In genomic region chr1:15304708-15305326, GRCh38 we compare ENCODE assay signal across 8 cellular contexts. TPM values are rescaled to one million over a fixed set of nuclear protein-coding genes. Genes with fewer than 3 reads are reported as not detected.
DNase-seq lines count a peak whose midpoint lies in the region; ATAC-seq and TF ChIP-seq lines count a peak whose summit lies in the region.

No MANE protein-coding gene starts in this region.

- no TSS peak for BruUV-seq in PC-9 (replicated peaks; lab: Mats Ljungman, UMichigan)

- H3K79me2 ChIP-seq in PC-9 (ENCODE audit: low read depth) (no peaks in the 10 kb centered on the region), trophoblast cell (ENCODE audit: control insufficient read depth, insufficient read depth, low read length, poor library complexity) (no peaks in the 10 kb centered on the region)

- H3K4me3 Mint-ChIP-seq in type B pancreatic cell = no peak overlapping the region

- no peaks in the 10 kb centered on the region for H3K9me2 ChIP-seq in PC-9 (ENCODE audit: insufficient read depth)

- H4K20me1 ChIP-seq in PC-9 (ENCODE audit: insufficient read depth) = no peaks in the 10 kb centered on the region

- H3K27me3 Mint-ChIP-seq in type B pancreatic cell = peaks cover 6% of the 10 kb centered on the region

- no peak overlapping the region for H2BK5ac ChIP-seq in trophoblast cell (ENCODE audit: low read depth, low read length, poor library complexity)

- intact Hi-C loops in PC-9 (cut with micrococcal nuclease; ENCODE audit: unreplicated experiment) = loop anchor here (1.0 to 5.0 kb wide), 4 partner anchors 33 to 268 kb away; no protein-coding TSS in a partner anchor

- H3F3A ChIP-seq in PC-9 (ENCODE audit: insufficient read depth, low read depth) = no peaks in the 10 kb centered on the region

- H2AFZ ChIP-seq in PC-9 (no peak overlapping the region), trophoblast cell (ENCODE audit: insufficient read depth, low read length, poor library complexity) (no peak overlapping the region)

- H2AK5ac ChIP-seq in trophoblast cell (ENCODE audit: low read length) = no peak overlapping the region

- no peak overlapping the region for H2BK12ac ChIP-seq in trophoblast cell (ENCODE audit: low read length)

- H3K9ac ChIP-seq in trophoblast cell (ENCODE audit: low read length) = no peak overlapping the region

- no peaks in the 10 kb centered on the region for H3K9me3 Mint-ChIP-seq in type B pancreatic cell

- H4K91ac ChIP-seq in trophoblast cell (ENCODE audit: low read depth, low read length) = no peak overlapping the region

- no peaks in the 10 kb centered on the region for H3K36me3 ChIP-seq in BJ (ENCODE audit: control insufficient read depth, insufficient read depth, low read length)
- no peaks in the 10 kb centered on the region for H3K36me3 ChIP-seq in PC-9 (ENCODE audit: low read depth)
- H3K36me3 ChIP-seq in gastroesophageal sphincter = no peaks in the 10 kb centered on the region
- H3K36me3 ChIP-seq in trophoblast cell (ENCODE audit: control insufficient read depth in 1 of 2, insufficient read depth in 2 of 2, low read length in 2 of 2) = no peaks in the 10 kb centered on the region

- no peak overlapping the region for H3K27ac Mint-ChIP-seq in type B pancreatic cell

- POLR2A ChIA-PET in BJ (lab: Charles Lee) = no interaction called here
- POLR2A ChIA-PET in HEK293T (lab: Yijun Ruan, JAX) = no interaction called here
- POLR2A ChIA-PET in PC-9 (lab: Charles Lee; ENCODE audit: unreplicated experiment) = interaction anchor here (0.6 to 0.7 kb wide), 2 partner anchors 13 to 20 kb away, joined by 3 to 4 read pairs; no protein-coding TSS in a partner anchor

- H3K4me1 Mint-ChIP-seq in type B pancreatic cell (ENCODE audit: unreplicated experiment) = peaks cover 6% of the 10 kb centered on the region

- no peak for DNase-seq in BJ (ENCODE audit: low read depth)
- peak; percentile 64 for DNase-seq in HEK293T (ENCODE audit: extremely low spot score)
- DNase-seq in PC-9 = peak; percentile 35 to 44
- peak; percentile 36 for DNase-seq in activated T-helper 1 cell treated with Interleukin-2 at 50 U/mL for 16 hours (ENCODE audit: low read depth)
- peak; percentile 31 to 65 for DNase-seq in trophoblast cell
- no peak for DNase-seq in type B pancreatic cell (ENCODE audit: extremely low spot score, unreplicated experiment)

- no peak overlapping the region for H3K23ac ChIP-seq in trophoblast cell (ENCODE audit: low read length)

- no peak overlapping the region for H2BK120ac ChIP-seq in trophoblast cell (ENCODE audit: insufficient read depth, low read length, poor library complexity)

- no peak overlapping the region for H3K4ac ChIP-seq in trophoblast cell (ENCODE audit: low read depth, low read length)

- H3K36me3 Mint-ChIP-seq in type B pancreatic cell = no peaks in the 10 kb centered on the region

- H4K12ac ChIP-seq in trophoblast cell (ENCODE audit: low read depth, low read length) = no peak overlapping the region

- no peak for TF ChIP-seq EP300 in gastroesophageal sphincter (IDR thresholded peaks at IDR 0.05)

- H3K9me3 ChIP-seq in PC-9 (ENCODE audit: insufficient read depth, low read depth) = no peaks in the 10 kb centered on the region
- H3K9me3 ChIP-seq in gastroesophageal sphincter = no peaks in the 10 kb centered on the region
- H3K9me3 ChIP-seq in trophoblast cell (ENCODE audit: insufficient read depth, low read depth, low read length) = peaks cover 3% of the 10 kb centered on the region

- no peak overlapping the region for H3K27ac ChIP-seq in PC-9
- no peak overlapping the region for H3K27ac ChIP-seq in gastroesophageal sphincter
- H3K27ac ChIP-seq in trophoblast cell (ENCODE audit: low read depth, low read length) = no peak overlapping the region

- H3K27me3 ChIP-seq in BJ (ENCODE audit: control insufficient read depth, insufficient read depth, low read length) (no peaks in the 10 kb centered on the region; the same call in 1 of the 2 replicates), PC-9 (ENCODE audit: insufficient read depth, low read depth) (no peaks in the 10 kb centered on the region), gastroesophageal sphincter (no peaks in the 10 kb centered on the region), trophoblast cell (ENCODE audit: insufficient read depth, low read length) (no peaks in the 10 kb centered on the region)

- H3K79me1 ChIP-seq in trophoblast cell (ENCODE audit: low read length) = no peaks in the 10 kb centered on the region

- no peak for TF ChIP-seq POLR2A in gastroesophageal sphincter (IDR thresholded peaks at IDR 0.05)

- 0 out of 2 replicates have a peak overlapping the region, but pooled peaks have one; percentile 34 for H3K4me2 ChIP-seq in PC-9
- no peak overlapping the region for H3K4me2 ChIP-seq in trophoblast cell (ENCODE audit: low read length)

- no peak overlapping the region for H4K8ac ChIP-seq in trophoblast cell (ENCODE audit: low read depth, low read length)

- H3K4me1 ChIP-seq in PC-9 (replicated peaks; ENCODE audit: insufficient read depth) (no peaks in the 10 kb centered on the region), gastroesophageal sphincter (peaks cover 0 to 6% (median 0%) of the 10 kb centered on the region in 3 donors), trophoblast cell (ENCODE audit: control insufficient read depth in 1 of 2, insufficient read depth in 2 of 2, low read length in 2 of 2) (no peaks in the 10 kb centered on the region)

- 24 to 26% methylated on average over 5 to 9 of the region's 11 CpGs for WGBS in gastroesophageal sphincter (ENCODE audit: low coverage in 1 of 2), 2 donors
- WGBS in trophoblast cell (ENCODE audit: extremely low coverage, insufficient coverage, insufficient read length) = no CpG with 5 or more reads among the region's 11 CpGs

- CTCF ChIA-PET in BJ (lab: Yijun Ruan, JAX) (interaction anchor here (0.6 to 3.5 kb wide), 16 partner anchors 9 to 178 kb away, joined by 3 to 36 read pairs (median 4); partner anchors contain the start of gene TMEM51), HEK293T (lab: Yijun Ruan, JAX) (interaction anchor here (0.6 to 2.0 kb wide), 10 partner anchors 11 to 182 kb away, joined by 3 to 6 read pairs (median 4); partner anchors contain the start of gene TMEM51), PC-9 (lab: Charles Lee) (interaction anchor here (0.7 to 1.0 kb wide), 2 partner anchors 176 to 188 kb away, joined by 3 read pairs; no protein-coding TSS in a partner anchor)

- peak; percentile 66 for ATAC-seq in gastroesophageal sphincter
- ATAC-seq in HG03565 (IDR thresholded peaks at IDR 0.05; ENCODE audit: unreplicated experiment) = no peak

- H3K18ac ChIP-seq in trophoblast cell (ENCODE audit: low read length) = no peak overlapping the region

- TF ChIP-seq CTCF in BJ (IDR thresholded peaks at IDR 0.05; ENCODE audit: insufficient read depth, low read depth, low read length) (peak; percentile 82), PC-9 (conservative IDR thresholded peaks at IDR 0.05) (peak; percentile 91), gastroesophageal sphincter (IDR thresholded peaks at IDR 0.05) (peak in 3 of 4 experiments; percentile 85 to 86 (median 86)), type B pancreatic cell (conservative IDR thresholded peaks at IDR 0.05) (peak; percentile 95)

- H3K4me3 ChIP-seq in BJ (ENCODE audit: low read depth, low read length) = no peak overlapping the region
- no peak overlapping the region for H3K4me3 ChIP-seq in PC-9
- H3K4me3 ChIP-seq in gastroesophageal sphincter = no peak overlapping the region
- no peak overlapping the region for H3K4me3 ChIP-seq in trophoblast cell (ENCODE audit: low read depth, low read length)

- H3K14ac ChIP-seq in trophoblast cell (ENCODE audit: low read length) = no peak overlapping the region

TF ChIP-seq in HEK293T, 16 proteins besides CTCF, POLR2A, EP300 and RAD21:
- TF ChIP-seq TARDBP (IDR thresholded peaks at IDR 0.05) (no peak), ELF4 (IDR thresholded peaks at IDR 0.05) (no peak), LEF1 (IDR thresholded peaks at IDR 0.05; ENCODE audit: borderline replicate concordance) (no peak), NFRKB (IDR thresholded peaks at IDR 0.05) (no peak), FOXA1 (IDR thresholded peaks at IDR 0.05) (no peak), FOXM1 (IDR thresholded peaks at IDR 0.05; ENCODE audit: borderline replicate concordance) (no peak), HDGF (IDR thresholded peaks at IDR 0.05; ENCODE audit: borderline replicate concordance) (no peak), SP1 (IDR thresholded peaks at IDR 0.05) (no peak), L3MBTL2 (conservative IDR thresholded peaks at IDR 0.05) (no peak), FOXK2 (IDR thresholded peaks at IDR 0.05) (no peak), ARNT (IDR thresholded peaks at IDR 0.05) (no peak), CTBP1 (IDR thresholded peaks at IDR 0.05; ENCODE audit: borderline replicate concordance) (no peak), SUZ12 (IDR thresholded peaks at IDR 0.05) (no peak), ZNF384 (IDR thresholded peaks at IDR 0.05) (no peak), BHLHE40 (IDR thresholded peaks at IDR 0.05; ENCODE audit: borderline replicate concordance) (no peak), PKNOX1 (IDR thresholded peaks at IDR 0.05) (no peak)

RNA-seq across cellular contexts. Expression of gene FHAD1, which starts 57.8 kb away (rescaled TPM):
- polyA plus RNA-seq in BJ (2011; rRNA removed) = not detected in 2 replicates
- 0.71 TPM in 1 of 2 replicates, not detected in the other for polyA minus RNA-seq in BJ (2011; rRNA and poly(A)+ RNA removed)
- total RNA-seq in PC-9 (2021) (6.9 and 8.2 TPM in 2 replicates), gastroesophageal sphincter (1 to 10 TPM in 1 of 4 donors, not detected in 3; 1.1 TPM), type B pancreatic cell (ENCODE audit: low replicate concordance) (0.93 and 3.8 TPM in 2 replicates)
- polyA plus RNA-seq in trophoblast cell (2013) = 0.06 and 0.11 TPM in 2 replicates

Comparison
In these comparisons a context has a peak if more than half of its experiments do, and no peak if none do; other contexts are left out.
1. DNase-seq: peak in HEK293T (single experiment), PC-9 (2 of 2), activated T-helper 1 cell treated with Interleukin-2 at 50 U/mL for 16 hours (single experiment) and trophoblast cell (2 of 2); none in BJ (single experiment) and type B pancreatic cell (single experiment).
2. Peak in every context shown above with its lines, with median percentiles within 50 percentile points of each other: CTCF ChIP-seq.